Comparison of ENCODE assay signal across 1 cellular context in genomic region chr16:83971165-83972130, GRCh38.
TF ChIP-seq lines count a peak whose summit lies in the region.

No MANE protein-coding gene starts in this region.

TF ChIP-seq in K562, 482 proteins besides CTCF, POLR2A, EP300 and RAD21:
- no peak for TF ChIP-seq ARID3A (IDR thresholded peaks at IDR 0.05; ENCODE audit: borderline replicate concordance, low read depth, low read length)
